Comparison of ENCODE assay signal across 1 cellular context in genomic region chr3:133928136-133928893, GRCh38.
TF ChIP-seq lines count a peak whose summit lies in the region.

No MANE protein-coding gene starts in this region.

TF ChIP-seq in GM23338, 12 proteins besides CTCF, POLR2A, EP300 and RAD21 (continued from another document):
- no peak for TF ChIP-seq ZNF462 (CRISPR knock-in tag; IDR thresholded peaks at IDR 0.05)
